ENCODE assay signal across 8 cellular contexts in the genomic region with DNA sequence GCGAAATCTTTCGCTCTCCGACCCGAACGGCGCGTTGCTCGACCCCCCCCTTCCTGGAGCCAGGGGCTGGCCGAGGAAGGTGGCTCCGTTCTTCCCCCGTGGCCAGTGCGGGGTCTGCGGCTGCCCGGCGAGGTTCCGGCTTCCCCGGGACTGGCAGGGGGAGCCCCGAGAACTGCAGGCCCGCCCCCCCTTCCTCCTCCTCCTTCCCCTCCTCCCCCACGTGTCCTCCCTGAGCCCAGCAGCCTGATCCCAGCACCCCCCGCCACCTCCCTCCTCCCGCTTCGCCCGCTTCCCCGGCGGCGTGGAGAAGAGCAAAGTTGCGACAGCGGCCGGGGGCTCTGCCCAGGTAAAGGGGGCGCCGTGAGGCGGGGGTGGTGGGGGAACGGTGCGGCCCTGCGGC. TPM values are rescaled to one million over a fixed set of nuclear protein-coding genes. Genes with fewer than 3 reads are reported as not detected.
DNase-seq lines count a peak whose midpoint lies in the region; ATAC-seq and TF ChIP-seq lines count a peak whose summit lies in the region.

No MANE protein-coding gene starts in this region.

- TF ChIP-seq CTCF in thyroid gland (IDR thresholded peaks at IDR 0.05), result no peak

- ATAC-seq in GM19328 (IDR thresholded peaks at IDR 0.05; ENCODE audit: unreplicated experiment), result no peak

- DNase-seq in activated CD4-positive, alpha-beta T cell treated with anti-CD3 and anti-CD28 coated beads for 48 hours, result peak; percentile 33
- no peak for DNase-seq in activated CD4-positive, alpha-beta T cell treated with anti-CD3 and anti-CD28 coated beads for 1 hour
- DNase-seq in activated gamma-delta T cell (lab: John Stamatoyannopoulos, UW) (peak; percentile 40), left kidney (ENCODE audit: low read depth, low spot score) (peak; percentile 61), thyroid gland (peak; percentile 48 to 61), NCI-H1092 (lab: John Stamatoyannopoulos, UW) (no peak), NAMALWA (ENCODE audit: low spot score) (no peak)

- H3K27me3 ChIP-seq in thyroid gland, result no peaks in the 10 kb centered on the region

- WGBS in thyroid gland, 2 donors, result no CpG with 5 or more reads among the region's 36 CpGs

- peak overlapping the region; percentile 55 to 79 (median 61) for H3K27ac ChIP-seq in thyroid gland

- H3K4me3 ChIP-seq in thyroid gland (replicated peaks in 1 of 3), result peak overlapping the region in 2 of 3 donors; percentile 20 to 50

- intact Hi-C loops in thyroid gland (cut with DNase I), result no loop called here

- no peaks in the 10 kb centered on the region for H3K4me1 ChIP-seq in thyroid gland

- no peak for TF ChIP-seq POLR2A in thyroid gland (IDR thresholded peaks at IDR 0.05)

- no peaks in the 10 kb centered on the region for H3K9me3 ChIP-seq in thyroid gland

- no peaks in the 10 kb centered on the region for H3K36me3 ChIP-seq in thyroid gland

RNA-seq across cellular contexts. Expression of a gene that starts 2.4 kb away (rescaled TPM):
- total RNA-seq in thyroid gland, result 10 to 100 TPM in 1 of 4 donors, 1 to 10 TPM in 3; 4.7 to 12.0 (median 6.2) TPM

Comparison
In these comparisons a context has a peak if more than half of its experiments do, and no peak if none do; other contexts are left out.
1. DNase-seq: peak in activated CD4-positive, alpha-beta T cell treated with anti-CD3 and anti-CD28 coated beads for 48 hours (single experiment), activated gamma-delta T cell (single experiment), left kidney (single experiment) and thyroid gland (2 of 2); none in activated CD4-positive, alpha-beta T cell treated with anti-CD3 and anti-CD28 coated beads for 1 hour (single experiment), NCI-H1092 (single experiment) and NAMALWA (single experiment).